Comparison of ENCODE assay signal across 15 cellular contexts in the genomic region with DNA sequence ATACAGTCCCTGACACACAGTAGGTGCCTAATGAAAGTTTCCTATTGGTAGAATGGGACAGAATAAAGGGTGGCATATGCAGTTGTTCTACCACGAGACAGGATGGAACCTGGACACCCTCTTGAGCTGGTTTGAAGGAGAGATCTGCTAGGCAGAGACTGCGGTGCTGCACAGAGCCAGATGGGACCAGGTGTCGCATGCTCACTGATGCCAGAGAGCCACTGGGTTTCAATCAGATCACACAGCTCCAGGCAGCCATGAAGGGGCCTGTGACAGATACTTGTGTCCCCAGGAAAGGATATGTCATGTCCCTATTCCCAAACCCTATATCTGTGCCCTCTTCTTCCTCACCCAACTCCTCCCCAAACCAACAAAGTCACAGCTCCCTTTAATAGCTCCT.
A peak's percentile ranks its signal among the peaks of the same experiment; 100 is the strongest.
DNase-seq lines count a peak whose midpoint lies in the region; ATAC-seq and TF ChIP-seq lines count a peak whose summit lies in the region.
"Had no signal": no experiment of that assay in that cellular context is flagged by ENCODE, and none has a peak within 500 bp of the region (broad histone marks: within the 10 kb centered on the region; RNA-seq: fewer than 3 reads in every experiment).

No MANE protein-coding gene starts in this region.

- H4K20me1 ChIP-seq in H9 (ENCODE audit: control insufficient read depth, insufficient read depth, insufficient read length), result no peaks in the 10 kb centered on the region
- H4K20me1 ChIP-seq: BLaER1 treated with 17β-estradiol and CSF1 and Interleukin-3, amounts not matched to agents 10 nM and 100 nM had no signal

- H3K23ac ChIP-seq in H9 (ENCODE audit: insufficient read length, low read depth, low read length), result no peak overlapping the region

- no peak overlapping the region; the same call in 1 of the 2 replicates for H3K14ac ChIP-seq in H9 (ENCODE audit: insufficient read depth, low read length)

- H3K79me1 ChIP-seq in H9 (ENCODE audit: insufficient read depth, low read depth, low read length, poor library complexity, severe bottlenecking), result no peaks in the 10 kb centered on the region

- no peak overlapping the region for H2BK5ac ChIP-seq in H9 (ENCODE audit: insufficient read length, low read length)

- H2AK5ac ChIP-seq in H9 (ENCODE audit: insufficient read length, low read length), result no peak overlapping the region

- no peaks in the 10 kb centered on the region for H3K27me3 ChIP-seq in H9 (ENCODE audit: insufficient read depth, low read length)
- no peaks in the 10 kb centered on the region for H3K27me3 ChIP-seq in iPS-20b (ENCODE audit: insufficient read depth, low read length)
- H3K27me3 ChIP-seq: SJCRH30 had no signal

- H4K91ac ChIP-seq in H9 (ENCODE audit: insufficient read length, low read depth, low read length), result no peak overlapping the region

- no peak overlapping the region for H3K56ac ChIP-seq in H9 (ENCODE audit: insufficient read length, low read depth, low read length)

- H3K27ac Mint-ChIP-seq in H9 (peak overlapping the region in 2 of 3 experiments; percentile 79; a peak in 4 of 7 replicates), brain (peak overlapping the region; percentile 79 to 96 (median 91))

- no peak overlapping the region for H4K8ac ChIP-seq in H9 (replicated peaks; ENCODE audit: insufficient read length, low read depth, low read length)

- no peak overlapping the region for H2BK120ac ChIP-seq in H9 (ENCODE audit: low read depth, low read length, poor library complexity, severe bottlenecking)

- no peak overlapping the region for H2BK20ac ChIP-seq in H9 (ENCODE audit: low read depth, low read length, poor library complexity, severe bottlenecking)

- DNase-seq in H9 (no peak), NCI-H2171 (lab: John Stamatoyannopoulos, UW) (peak; percentile 25), D341Med (ENCODE audit: low spot score) (no peak)
- DNase-seq in activated CD4-positive, alpha-beta T cell treated with anti-CD3 and anti-CD28 coated beads, Interleukin-2, amount 50 U/mL, for 48 hours, result no peak
- DNase-seq: CD8-positive, alpha-beta memory T cell; GDM1; KG1; MV-4-11; NCI-H187 treated with DMSO at 0.1 percent for 48 hours; SJCRH30 had no signal

- no peak overlapping the region for H2BK15ac ChIP-seq in H9 (ENCODE audit: low read depth, low read length)

- H3K9me3 Mint-ChIP-seq in H9 (peaks cover 7% of the 10 kb centered on the region in 2 experiments), brain (peaks cover 7 to 14% (median 13%) of the 10 kb centered on the region in 5 experiments)

- no peak overlapping the region for H3K18ac ChIP-seq in H9 (ENCODE audit: insufficient read length, low read depth, low read length)

- H3K4me1 Mint-ChIP-seq in H9 (peaks cover 69 to 70% of the 10 kb centered on the region in 2 experiments), brain (peaks cover 75% of the 10 kb centered on the region)

- H3K4me1 ChIP-seq in H9 (ENCODE audit: insufficient read depth, low read length) (peaks cover 13% of the 10 kb centered on the region), iPS-20b (ENCODE audit: insufficient read depth, low read length) (peaks cover 30% of the 10 kb centered on the region)
- H3K4me1 ChIP-seq: SJCRH30 had no signal

- ATAC-seq in HG03175 (IDR thresholded peaks at IDR 0.05; ENCODE audit: unreplicated experiment) (no peak), HG03571 (IDR thresholded peaks at IDR 0.05; ENCODE audit: unreplicated experiment) (no peak)

- H3K36me3 Mint-ChIP-seq in H9 (ENCODE audit: insufficient read depth in 1 of 3, low read depth in 3 of 3) (peaks cover 5 to 8% (median 8%) of the 10 kb centered on the region in 3 experiments), brain (peaks cover 18% of the 10 kb centered on the region)

- no peaks in the 10 kb centered on the region for H3K23me2 ChIP-seq in H9 (ENCODE audit: insufficient read length, low read depth, low read length, poor library complexity, severe bottlenecking)

- H3K27me3 Mint-ChIP-seq in H9 (ENCODE audit: low read depth) (no peaks in the 10 kb centered on the region), brain (peaks cover 4% of the 10 kb centered on the region)

- H3K27ac ChIP-seq in H9 (ENCODE audit: insufficient read length, low read depth, low read length), result no peak overlapping the region
- no peak overlapping the region for H3K27ac ChIP-seq in iPS-20b (ENCODE audit: low read length)
- H3K27ac ChIP-seq: BLaER1 treated with 17β-estradiol and CSF1 and Interleukin-3, amounts not matched to agents 10 nM and 100 nM; SJCRH30 had no signal

- peaks cover 2% of the 10 kb centered on the region; the same call in 1 of the 2 replicates for H3K79me2 ChIP-seq in H9 (ENCODE audit: insufficient read depth, low read length)

- no peak overlapping the region for H3T11ph ChIP-seq in H9 (ENCODE audit: low read length)

- peak overlapping the region; percentile 40; the same call in 1 of the 2 replicates for H3K4me3 ChIP-seq in iPS-20b (ENCODE audit: low read length)
- H3K4me3 ChIP-seq: BLaER1 treated with 17β-estradiol and CSF1 and Interleukin-3, amounts not matched to agents 10 nM and 100 nM; SJCRH30 had no signal

- no peaks in the 10 kb centered on the region for H3K36me3 ChIP-seq in iPS-20b (ENCODE audit: insufficient read depth, low read depth, low read length)
- H3K36me3 ChIP-seq: BLaER1 treated with 17β-estradiol and CSF1 and Interleukin-3, amounts not matched to agents 10 nM and 100 nM; SJCRH30 had no signal

- no peak overlapping the region for H2AFZ ChIP-seq in H9 (ENCODE audit: low read length)

- TF ChIP-seq CTCF in H9 (conservative IDR thresholded peaks at IDR 0.05) (no peak), brain (conservative IDR thresholded peaks at IDR 0.05) (no peak)

- H3K4me3 Mint-ChIP-seq in H9, result peak overlapping the region; percentile 0 to 44; a peak in 4 of 5 replicates
- peak overlapping the region in 4 of 5 experiments; percentile 32 to 73 (median 57) for H3K4me3 Mint-ChIP-seq in brain
- H3K4me3 Mint-ChIP-seq: CD8-positive, alpha-beta memory T cell had no signal

- no CpG with 5 or more reads among the region's 3 CpGs for WGBS in H9 (ENCODE audit: extremely low coverage, insufficient read length, low lambda C conversion rate)

- H4K5ac ChIP-seq in H9 (ENCODE audit: insufficient read length, low read depth, low read length), result no peak overlapping the region

- H3K9ac ChIP-seq in H9 (ENCODE audit: extremely low read depth, insufficient read length, low read length) (no peak overlapping the region), iPS-20b (ENCODE audit: low read depth, low read length) (peak overlapping the region; percentile 30; the same call in 1 of the 2 replicates)
- H3K9ac ChIP-seq: BLaER1 treated with 17β-estradiol and CSF1 and Interleukin-3, amounts not matched to agents 10 nM and 100 nM had no signal

- peak overlapping the region; percentile 23 for H3K4me2 ChIP-seq in H9 (ENCODE audit: insufficient read depth, insufficient read length, low read length)

- no peak overlapping the region for H2BK12ac ChIP-seq in H9 (ENCODE audit: insufficient read length, low read depth, low read length)

- H3K4ac ChIP-seq in H9 (ENCODE audit: low read depth, low read length), result no peak overlapping the region

- H3K9me3 ChIP-seq in H9 (ENCODE audit: control insufficient read depth, low read depth, low read length) (peaks cover 4% of the 10 kb centered on the region), iPS-20b (ENCODE audit: insufficient read depth, low read depth, low read length) (no peaks in the 10 kb centered on the region)
- H3K9me3 ChIP-seq: SJCRH30 had no signal
